23 cellular contexts compared by ENCODE assay signal in the genomic region with DNA sequence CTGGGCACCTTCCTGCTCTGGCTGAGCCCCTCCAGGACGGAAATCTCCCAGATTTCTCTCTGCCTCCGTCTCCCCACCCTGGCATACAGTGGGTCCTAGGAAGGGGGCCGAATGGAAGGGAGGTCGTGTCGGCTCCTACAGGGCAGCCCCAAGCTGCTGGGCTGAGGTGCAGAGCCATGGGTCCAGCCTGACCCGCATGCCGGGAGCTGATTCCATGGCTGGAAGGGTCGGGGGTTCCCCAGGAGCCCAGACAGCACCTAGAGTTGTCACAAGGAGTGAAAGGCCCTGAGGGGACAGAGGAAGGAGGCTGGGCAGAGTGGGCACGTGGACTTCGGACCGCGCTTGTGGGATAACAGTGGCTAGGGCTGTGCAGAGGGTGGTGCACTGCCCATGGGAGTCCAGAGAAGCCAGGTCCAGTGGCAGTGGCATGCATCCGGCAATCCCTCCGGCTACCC. TPM values are rescaled to one million over a fixed set of nuclear protein-coding genes. Genes with fewer than 3 reads are reported as not detected.
DNase-seq lines count a peak whose midpoint lies in the region; ATAC-seq and TF ChIP-seq lines count a peak whose summit lies in the region.
"Had no signal": no experiment of that assay in that cellular context is flagged by ENCODE, and none has a peak within 500 bp of the region (broad histone marks: within the 10 kb centered on the region; RNA-seq: fewer than 3 reads in every experiment).

No MANE protein-coding gene starts in this region.

- peaks cover 37% of the 10 kb centered on the region for H3F3A ChIP-seq in neural progenitor cell (ENCODE audit: low read depth)

- peak overlapping the region; percentile 10 to 71 for H3K27ac Mint-ChIP-seq in effector memory CD8-positive, alpha-beta T cell
- H3K27ac Mint-ChIP-seq in neural progenitor cell: peak overlapping the region; percentile 99
- H3K27ac Mint-ChIP-seq: activated B cell treated with CpG ODN at 0.5 μM for 24 hours; activated CD8-positive, alpha-beta T cell treated with anti-CD3 and anti-CD28 coated beads, Interleukin-2, amount 10 ng/mL, durations not matched to agents 7 days and 5 days; activated naive CD8-positive, alpha-beta T cell treated with anti-CD3 and anti-CD28 coated beads, Interleukin-2, amount 10 ng/mL, durations not matched to agents 7 days and 5 days; stimulated activated effector memory CD8-positive, alpha-beta T cell treated with anti-CD3 and anti-CD28 coated beads, Interleukin-12 subunit alpha, Interleukin-12 subunit beta, amount 100 ng/mL, for 72 hours; T-helper 17 cell had no signal

- H4K20me1 ChIP-seq in neural progenitor cell (ENCODE audit: low read depth): peaks cover 15% of the 10 kb centered on the region

- H3K27ac ChIP-seq in A673 (ENCODE audit: low read depth, low read length, poor library complexity, severe bottlenecking) (peak overlapping the region; percentile 49), HUES48 (ENCODE audit: low read depth, low read length) (peak overlapping the region; percentile 83), neural progenitor cell (peak overlapping the region; percentile 69)
- H3K27ac ChIP-seq: HL-60, thyroid gland had no signal

- no peak overlapping the region for H2AFZ ChIP-seq in neural progenitor cell (replicated peaks)

- CTCF ChIA-PET in A673 (lab: Charles Lee): interaction anchor here (1.0 kb wide), 1 partner anchor 13 kb away, joined by 4 read pairs; no protein-coding TSS in a partner anchor

- peak overlapping the region; percentile 49 for H3K4me2 ChIP-seq in neural progenitor cell

- H3K4me1 Mint-ChIP-seq in effector memory CD8-positive, alpha-beta T cell (ENCODE audit: low read depth in 2 of 2): peaks cover 0 to 2% of the 10 kb centered on the region in 2 donors
- H3K4me1 Mint-ChIP-seq in neural progenitor cell: peaks cover 60% of the 10 kb centered on the region
- H3K4me1 Mint-ChIP-seq: activated B cell treated with CpG ODN at 0.5 μM for 24 hours; stimulated activated effector memory CD8-positive, alpha-beta T cell treated with anti-CD3 and anti-CD28 coated beads, Interleukin-12 subunit alpha, Interleukin-12 subunit beta, amount 100 ng/mL, for 72 hours had no signal

- H3K9ac ChIP-seq in HUES48 (ENCODE audit: low read depth, low read length) (no peak overlapping the region), neural progenitor cell (no peak overlapping the region)

- H3K27me3 Mint-ChIP-seq in effector memory CD8-positive, alpha-beta T cell: no peaks in the 10 kb centered on the region
- H3K27me3 Mint-ChIP-seq in neural progenitor cell (ENCODE audit: insufficient read depth, low read depth): peaks cover 12% of the 10 kb centered on the region
- H3K27me3 Mint-ChIP-seq: activated B cell treated with CpG ODN at 0.5 μM for 24 hours; activated naive CD8-positive, alpha-beta T cell treated with anti-CD3 and anti-CD28 coated beads, Interleukin-2, amount 10 ng/mL, durations not matched to agents 7 days and 5 days; naive B cell; T-helper 17 cell had no signal

- H3K27me3 ChIP-seq in A673 (replicated peaks; ENCODE audit: insufficient read depth, low read depth, low read length, poor library complexity) (no peaks in the 10 kb centered on the region), HUES48 (ENCODE audit: control insufficient read depth, insufficient read depth, low read length) (no peaks in the 10 kb centered on the region), neural progenitor cell (no peaks in the 10 kb centered on the region)
- H3K27me3 ChIP-seq: thyroid gland had no signal

- peaks cover 23% of the 10 kb centered on the region for H3K36me3 ChIP-seq in A673 (ENCODE audit: insufficient read depth, low read length, poor library complexity, severe bottlenecking)
- H3K36me3 ChIP-seq in HUES48 (ENCODE audit: control insufficient read depth, insufficient read depth, low read length): peaks cover 20% of the 10 kb centered on the region
- no peaks in the 10 kb centered on the region for H3K36me3 ChIP-seq in neural progenitor cell

- H3K9me3 Mint-ChIP-seq in effector memory CD8-positive, alpha-beta T cell: no peaks in the 10 kb centered on the region
- no peaks in the 10 kb centered on the region for H3K9me3 Mint-ChIP-seq in neural progenitor cell
- H3K9me3 Mint-ChIP-seq: activated B cell treated with CpG ODN at 0.5 μM for 24 hours; activated naive CD8-positive, alpha-beta T cell treated with anti-CD3 and anti-CD28 coated beads, Interleukin-2, amount 10 ng/mL, durations not matched to agents 7 days and 5 days; naive B cell; stimulated activated effector memory CD8-positive, alpha-beta T cell treated with anti-CD3 and anti-CD28 coated beads, Interleukin-12 subunit alpha, Interleukin-12 subunit beta, amount 100 ng/mL, for 72 hours had no signal

- H3K9me3 ChIP-seq in A673 (ENCODE audit: low read depth, low read length, poor library complexity, severe bottlenecking) (no peaks in the 10 kb centered on the region), HUES48 (ENCODE audit: control insufficient read depth, insufficient read depth, low read length) (no peaks in the 10 kb centered on the region), neural progenitor cell (ENCODE audit: low read depth) (no peaks in the 10 kb centered on the region)
- H3K9me3 ChIP-seq: thyroid gland had no signal

- TF ChIP-seq CTCF in A673 (conservative IDR thresholded peaks at IDR 0.05; ENCODE audit: low read depth, low read length): no peak
- no peak for TF ChIP-seq CTCF in neural progenitor cell (IDR thresholded peaks at IDR 0.05)

- POLR2A ChIA-PET in A673 (lab: Charles Lee; ENCODE audit: low non-redundant PET): interaction anchor here (0.6 kb wide), 1 partner anchor 58 kb away, joined by 3 read pairs; no protein-coding TSS in a partner anchor

- BruUV-seq in A673 (replicated peaks; lab: Mats Ljungman, UMichigan): no TSS peak

- H3K4me3 ChIP-seq in A673 (ENCODE audit: low read depth, low read length, poor library complexity, severe bottlenecking): no peak overlapping the region
- H3K4me3 ChIP-seq in HUES48 (ENCODE audit: low read depth, low read length): no peak overlapping the region
- H3K4me3 ChIP-seq in neural progenitor cell: no peak overlapping the region
- H3K4me3 ChIP-seq: thyroid gland had no signal

- no peaks in the 10 kb centered on the region for H3K79me2 ChIP-seq in neural progenitor cell (ENCODE audit: low read depth)

- no peak overlapping the region for H3K4me3 Mint-ChIP-seq in effector memory CD8-positive, alpha-beta T cell
- peak overlapping the region; percentile 58 for H3K4me3 Mint-ChIP-seq in neural progenitor cell
- H3K4me3 Mint-ChIP-seq: activated B cell treated with CpG ODN at 0.5 μM for 24 hours; activated CD8-positive, alpha-beta T cell treated with anti-CD3 and anti-CD28 coated beads, Interleukin-2, amount 10 ng/mL, durations not matched to agents 7 days and 5 days; activated naive CD8-positive, alpha-beta T cell treated with anti-CD3 and anti-CD28 coated beads, Interleukin-2, amount 10 ng/mL, durations not matched to agents 7 days and 5 days; naive B cell; stimulated activated effector memory CD8-positive, alpha-beta T cell treated with anti-CD3 and anti-CD28 coated beads, Interleukin-12 subunit alpha, Interleukin-12 subunit beta, amount 100 ng/mL, for 72 hours; T-helper 17 cell had no signal

- peaks cover 7% of the 10 kb centered on the region for H3K36me3 Mint-ChIP-seq in effector memory CD8-positive, alpha-beta T cell (ENCODE audit: insufficient read depth)
- peaks cover 8% of the 10 kb centered on the region for H3K36me3 Mint-ChIP-seq in neural progenitor cell
- H3K36me3 Mint-ChIP-seq: activated naive CD8-positive, alpha-beta T cell treated with anti-CD3 and anti-CD28 coated beads, Interleukin-2, amount 10 ng/mL, durations not matched to agents 7 days and 5 days; naive B cell had no signal

- H3K4me1 ChIP-seq in A673 (ENCODE audit: insufficient read depth, low read length, poor library complexity, severe bottlenecking) (peaks cover 33% of the 10 kb centered on the region), HUES48 (ENCODE audit: control insufficient read depth, insufficient read depth, low read length) (peaks cover 15% of the 10 kb centered on the region), neural progenitor cell (peaks cover 23% of the 10 kb centered on the region)

- no peak for DNase-seq in A673 (ENCODE audit: low spot score)
- DNase-seq in effector memory CD8-positive, alpha-beta T cell: no peak
- DNase-seq in neural progenitor cell (ENCODE audit: low spot score): no peak
- no peak for DNase-seq in Kasumi-1 (lab: John Stamatoyannopoulos, UW)
- DNase-seq in NCI-H774 (lab: John Stamatoyannopoulos, UW): no peak
- DNase-seq: activated B cell treated with CpG ODN at 0.5 μM for 24 hours; activated CD8-positive, alpha-beta T cell treated with anti-CD3 and anti-CD28 coated beads, Interleukin-2, amount 10 ng/mL, durations not matched to agents 7 days and 5 days; activated naive CD8-positive, alpha-beta T cell treated with anti-CD3 and anti-CD28 coated beads, Interleukin-2, amount 10 ng/mL, durations not matched to agents 7 days and 5 days; KG1; naive B cell; NCI-H1930; Right ventricle myocardium superior; T-helper 17 cell; thyroid gland had no signal

- intact Hi-C loops in A673 (cut with micrococcal nuclease; ENCODE audit: unreplicated experiment): no loop called here

- ATAC-seq in effector memory CD8-positive, alpha-beta T cell (replicated peaks): no peak
- ATAC-seq in HG02642 (IDR thresholded peaks at IDR 0.05; ENCODE audit: poor library complexity, unreplicated experiment) (no peak), HG03521 (IDR thresholded peaks at IDR 0.05; ENCODE audit: unreplicated experiment) (no peak)
- ATAC-seq: activated CD8-positive, alpha-beta T cell treated with anti-CD3 and anti-CD28 coated beads, Interleukin-2, amount 10 ng/mL, durations not matched to agents 7 days and 5 days; esophagus mucosa; left ventricle myocardium superior; stimulated activated effector memory CD8-positive, alpha-beta T cell treated with anti-CD3 and anti-CD28 coated beads, Interleukin-12 subunit alpha, Interleukin-12 subunit beta, amount 100 ng/mL, for 72 hours; T-helper 17 cell had no signal

RNA-seq across cellular contexts. Expression of a gene that starts 16.5 kb away (rescaled TPM):
- total RNA-seq in A673 (2021) (2,517 and 2,519 TPM in 2 replicates), neural progenitor cell (ENCODE audit: low replicate concordance) (85.0 and 94.0 TPM in 2 replicates)

RNA-seq across cellular contexts. Expression of a gene that starts 17.7 kb away (rescaled TPM):
- total RNA-seq in A673 (2021) (52.8 and 56.0 TPM in 2 replicates), neural progenitor cell (ENCODE audit: low replicate concordance) (11.9 and 21.6 TPM in 2 replicates)

RNA-seq across cellular contexts. Expression of a gene that starts 46.3 kb away (rescaled TPM):
- total RNA-seq in A673 (2021) (0.69 TPM in 1 of 2 replicates, not detected in the other), neural progenitor cell (ENCODE audit: low replicate concordance) (0.09 TPM in 1 of 2 replicates, not detected in the other)
- total RNA-seq: activated B cell treated with CpG ODN at 0.5 μM for 24 hours; activated CD8-positive, alpha-beta T cell treated with anti-CD3 and anti-CD28 coated beads, Interleukin-2, amount 10 ng/mL, durations not matched to agents 7 days and 5 days; activated naive CD8-positive, alpha-beta T cell treated with anti-CD3 and anti-CD28 coated beads, Interleukin-2, amount 10 ng/mL, durations not matched to agents 7 days and 5 days; dermis microvascular lymphatic vessel endothelial cell; esophagus mucosa; left ventricle myocardium superior; pulmonary artery endothelial cell; Right ventricle myocardium superior; T-helper 17 cell; thyroid gland had no signal

Comparison
In these comparisons a context has a peak if more than half of its experiments do, and no peak if none do; other contexts are left out.
1. RNA of a gene that starts 16.5 kb away (total RNA-seq): 2,517 to 2,519 TPM in A673; 85.0 to 94.0 TPM in neural progenitor cell; every median in the first group is over 10 times any median in the second.
2. Peak in every context shown above with its lines, with median percentiles within 50 percentile points of each other: H3K27ac ChIP-seq.